In the genomic region with DNA sequence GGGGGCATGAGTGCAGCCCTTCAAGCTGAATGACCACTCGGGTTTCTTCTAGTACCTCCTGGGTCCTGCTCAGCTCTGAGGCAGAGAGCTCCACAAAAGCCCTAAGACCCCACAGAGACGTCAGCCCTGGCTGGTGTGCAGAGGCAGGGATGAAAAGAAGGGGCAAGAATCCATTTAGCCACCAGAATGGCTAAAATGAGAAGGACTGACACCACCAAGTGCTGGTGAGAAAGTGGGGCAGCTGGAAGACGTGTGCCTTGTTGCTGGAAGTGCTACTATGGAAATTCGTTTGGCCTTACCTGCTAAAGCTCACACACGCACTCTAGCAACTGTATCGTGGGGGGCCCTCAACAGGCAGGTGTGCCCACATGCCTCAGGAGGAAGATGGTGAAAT, we compare ENCODE assay signal across 2 cellular contexts.
TF ChIP-seq lines count a peak whose summit lies in the region.

No MANE protein-coding gene starts in this region.

TF ChIP-seq in IMR-90, 13 proteins besides CTCF, POLR2A, EP300 and RAD21:
- TF ChIP-seq SMC3 (IDR thresholded peaks at IDR 0.05; ENCODE audit: low read depth, low read length) = no peak
- no peak for TF ChIP-seq RFX5 (IDR thresholded peaks at IDR 0.05; ENCODE audit: low read depth, low read length)
- no peak for TF ChIP-seq MAZ (IDR thresholded peaks at IDR 0.05; ENCODE audit: borderline replicate concordance, low read depth, low read length)
- TF ChIP-seq, protein P1, sequence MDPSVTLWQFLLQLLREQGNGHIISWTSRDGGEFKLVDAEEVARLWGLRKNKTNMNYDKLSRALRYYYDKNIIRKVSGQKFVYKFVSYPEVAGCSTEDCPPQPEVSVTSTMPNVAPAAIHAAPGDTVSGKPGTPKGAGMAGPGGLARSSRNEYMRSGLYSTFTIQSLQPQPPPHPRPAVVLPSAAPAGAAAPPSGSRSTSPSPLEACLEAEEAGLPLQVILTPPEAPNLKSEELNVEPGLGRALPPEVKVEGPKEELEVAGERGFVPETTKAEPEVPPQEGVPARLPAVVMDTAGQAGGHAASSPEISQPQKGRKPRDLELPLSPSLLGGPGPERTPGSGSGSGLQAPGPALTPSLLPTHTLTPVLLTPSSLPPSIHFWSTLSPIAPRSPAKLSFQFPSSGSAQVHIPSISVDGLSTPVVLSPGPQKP (IDR thresholded peaks at IDR 0.05; ENCODE audit: borderline replicate concordance, low read depth, low read length) = no peak

TF ChIP-seq in H1, 55 proteins besides CTCF, POLR2A, EP300 and RAD21:
- no peak for TF ChIP-seq TAF7 (optimal IDR thresholded peaks at IDR 0.05; ENCODE audit: borderline replicate concordance, low read depth, low read length)
- TF ChIP-seq, protein P2, sequence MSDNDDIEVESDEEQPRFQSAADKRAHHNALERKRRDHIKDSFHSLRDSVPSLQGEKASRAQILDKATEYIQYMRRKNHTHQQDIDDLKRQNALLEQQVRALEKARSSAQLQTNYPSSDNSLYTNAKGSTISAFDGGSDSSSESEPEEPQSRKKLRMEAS (IDR thresholded peaks at IDR 0.05) = no peak
- no peak for TF ChIP-seq POLR2AphosphoS5 (IDR thresholded peaks at IDR 0.05; ENCODE audit: low read depth, low read length)
- TF ChIP-seq CTBP2 (IDR thresholded peaks at IDR 0.05; ENCODE audit: borderline replicate concordance, insufficient read depth, insufficient read length, low read length) = no peak
- TF ChIP-seq FOSL1 (IDR thresholded peaks at IDR 0.05; ENCODE audit: insufficient read depth, low read depth, low read length) = no peak
- no peak for TF ChIP-seq EGR1 (IDR thresholded peaks at IDR 0.05; ENCODE audit: borderline replicate concordance, low read depth, low read length)
- no peak for TF ChIP-seq ZNF274 (IDR thresholded peaks at IDR 0.05; ENCODE audit: borderline replicate concordance, extremely low read depth, low read length)
- no peak for TF ChIP-seq TEAD4 (IDR thresholded peaks at IDR 0.05; ENCODE audit: low read depth, low read length)
- no peak for TF ChIP-seq SRF (IDR thresholded peaks at IDR 0.05; ENCODE audit: low read depth, low read length)
- TF ChIP-seq SP4 (IDR thresholded peaks at IDR 0.05; ENCODE audit: low read length) = no peak
- no peak for TF ChIP-seq ASH2L (IDR thresholded peaks at IDR 0.05; ENCODE audit: low read length)
- no peak for TF ChIP-seq CEBPB (IDR thresholded peaks at IDR 0.05; ENCODE audit: low read depth, low read length)
